In genomic region chr15:79296583-79296982, GRCh38 we compare ENCODE assay signal across 1 cellular context.
TF ChIP-seq lines count a peak whose summit lies in the region.

No MANE protein-coding gene starts in this region.

TF ChIP-seq in K562, 482 proteins besides CTCF, POLR2A, EP300 and RAD21:
- TF ChIP-seq PHB (CRISPR knock-in tag; IDR thresholded peaks at IDR 0.05) (no peak), THRAP3 (IDR thresholded peaks at IDR 0.05; ENCODE audit: borderline replicate concordance) (no peak), SNAPC5 (CRISPR knock-in tag; IDR thresholded peaks at IDR 0.05) (no peak), NR2F6 (CRISPR knock-in tag; IDR thresholded peaks at IDR 0.05) (no peak)
